In genomic region chr11:117832511-117832910, GRCh38 we compare ENCODE assay signal across 23 cellular contexts. TPM values are rescaled to one million over a fixed set of nuclear protein-coding genes. Genes with fewer than 3 reads are reported as not detected.
DNase-seq lines count a peak whose midpoint lies in the region; ATAC-seq and TF ChIP-seq lines count a peak whose summit lies in the region.
"Had no signal": no experiment of that assay in that cellular context is flagged by ENCODE, and none has a peak within 500 bp of the region (broad histone marks: within the 10 kb centered on the region; RNA-seq: fewer than 3 reads in every experiment).

No MANE protein-coding gene starts in this region.

- H3K23ac ChIP-seq in mesenchymal stem cell (ENCODE audit: low read length in 2 of 2): no peak overlapping the region

- no peak overlapping the region for H3K4ac ChIP-seq in mesenchymal stem cell (ENCODE audit: low read depth in 1 of 2, low read length in 2 of 2)

- H3K27ac Mint-ChIP-seq in activated B cell treated with CpG ODN at 0.5 μM for 24 hours: peak overlapping the region; percentile 4
- H3K27ac Mint-ChIP-seq: activated T-helper 17 cell treated with anti-CD3 and anti-CD28 coated beads, Interleukin-2, amount 50 U/mL, for 72 hours; stimulated activated naive B cell treated with anti-CD40 and anti-IgM and Interleukin-4, amounts not matched to agents 10 μg/mL and 1 μg/mL and 100 μg/mL, for 72 hours had no signal

- TF ChIP-seq CTCF in activated B cell treated with CpG ODN at 0.5 μM for 24 hours (IDR thresholded peaks at IDR 0.05) (no peak), testis (IDR thresholded peaks at IDR 0.05) (no peak)

- CTCF ChIA-PET in activated B cell treated with CpG ODN at 0.5 μM for 24 hours (lab: Charles Lee): interaction anchor here (1.0 to 1.9 kb wide), 4 partner anchors 9 to 221 kb away, joined by 3 to 7 read pairs (median 3); no protein-coding TSS in a partner anchor

- H3K14ac ChIP-seq in mesenchymal stem cell (ENCODE audit: low read length in 2 of 2): no peak overlapping the region

- 96% methylated on average over 8 of the region's 8 CpGs for WGBS in mesenchymal stem cell
- WGBS in testis, 2 donors: 86 to 93% methylated on average over 6 to 8 of the region's 8 CpGs

- intact Hi-C loops in activated B cell treated with CpG ODN at 0.5 μM for 24 hours (cut with micrococcal nuclease): no loop called here
- intact Hi-C loops in testis (cut with DNase I; ENCODE audit: low total_unique reads): no loop called here

- H3K4me1 ChIP-seq in mesenchymal stem cell (ENCODE audit: control insufficient read depth, insufficient read depth, low read depth, low read length) (peaks cover 49% of the 10 kb centered on the region), testis (peaks cover 53% of the 10 kb centered on the region)
- H3K4me1 ChIP-seq: right lobe of liver had no signal

- H3K9ac ChIP-seq in mesenchymal stem cell (ENCODE audit: low read length): no peak overlapping the region

- no peak overlapping the region for H3K4me3 ChIP-seq in mesenchymal stem cell (ENCODE audit: insufficient read depth in 1 of 2, low read depth in 1 of 2, low read length in 2 of 2)
- H3K4me3 ChIP-seq in testis: no peak overlapping the region
- H3K4me3 ChIP-seq: Peyer's patch, right lobe of liver had no signal

- H3K36me3 Mint-ChIP-seq in activated B cell treated with CpG ODN at 0.5 μM for 24 hours (ENCODE audit: low read depth): no peaks in the 10 kb centered on the region
- H3K36me3 Mint-ChIP-seq: stimulated activated naive B cell treated with anti-CD40 and anti-IgM and Interleukin-4, amounts not matched to agents 10 μg/mL and 1 μg/mL and 100 μg/mL, for 72 hours had no signal

- no peak overlapping the region for H3K4me2 ChIP-seq in mesenchymal stem cell (ENCODE audit: low read length, poor library complexity, severe bottlenecking)

- no peak overlapping the region for H2BK15ac ChIP-seq in mesenchymal stem cell (ENCODE audit: low read depth, poor library complexity, severe bottlenecking)

- H3K27me3 Mint-ChIP-seq in activated B cell treated with CpG ODN at 0.5 μM for 24 hours: peaks cover 10% of the 10 kb centered on the region

- H3K9me3 ChIP-seq in mesenchymal stem cell (ENCODE audit: control insufficient read depth, low read length) (no peaks in the 10 kb centered on the region), testis (no peaks in the 10 kb centered on the region)
- H3K9me3 ChIP-seq: BE2C, Peyer's patch, right lobe of liver had no signal

- H3K27me3 ChIP-seq in mesenchymal stem cell (ENCODE audit: control insufficient read depth in 1 of 2, insufficient read depth in 1 of 2, low read length in 2 of 2) (peaks cover 0 to 76% of the 10 kb centered on the region in 2 experiments), testis (no peaks in the 10 kb centered on the region)
- H3K27me3 ChIP-seq: BE2C, Peyer's patch, right lobe of liver had no signal

- H3K79me1 ChIP-seq in mesenchymal stem cell (replicated peaks; ENCODE audit: low read length, poor library complexity, severe bottlenecking): peaks cover 4% of the 10 kb centered on the region

- peaks cover 41% of the 10 kb centered on the region for H3K4me1 Mint-ChIP-seq in activated B cell treated with CpG ODN at 0.5 μM for 24 hours

- no peak overlapping the region for H2BK5ac ChIP-seq in mesenchymal stem cell (ENCODE audit: low read depth, low read length, poor library complexity, severe bottlenecking)

- peaks cover 0 to 16% of the 10 kb centered on the region in 2 experiments for H3K36me3 ChIP-seq in mesenchymal stem cell (ENCODE audit: control insufficient read depth in 1 of 2, insufficient read depth in 2 of 2, low read depth in 1 of 2, low read length in 2 of 2)
- no peaks in the 10 kb centered on the region for H3K36me3 ChIP-seq in testis (ENCODE audit: low read depth, missing control alignments)
- H3K36me3 ChIP-seq: Peyer's patch, right lobe of liver, WERI-Rb-1 had no signal

- TF ChIP-seq POLR2A in testis (IDR thresholded peaks at IDR 0.05): no peak

- no peak overlapping the region for H3K27ac ChIP-seq in mesenchymal stem cell (ENCODE audit: low read length, poor library complexity, severe bottlenecking)
- no peak overlapping the region for H3K27ac ChIP-seq in testis
- H3K27ac ChIP-seq: epithelial cell of prostate, right lobe of liver had no signal

- H3K18ac ChIP-seq in mesenchymal stem cell (ENCODE audit: low read depth in 1 of 2, low read length in 2 of 2): no peak overlapping the region

- H2BK12ac ChIP-seq in mesenchymal stem cell (ENCODE audit: low read length in 2 of 2): no peak overlapping the region

- peak; percentile 51 for DNase-seq in activated CD8-positive, alpha-beta memory T cell treated with anti-CD3 and anti-CD28 coated beads for 24 hours
- DNase-seq in activated CD8-positive, alpha-beta memory T cell treated with anti-CD3 and anti-CD28 coated beads, Interleukin-2, amount 50 U/mL, for 4 hours: no peak
- DNase-seq in activated B cell treated with CpG ODN at 0.5 μM for 24 hours: no peak
- no peak for DNase-seq in mesenchymal stem cell
- peak; percentile 10 for DNase-seq in testis
- no peak for DNase-seq in GM03348 (ENCODE audit: low spot score)
- no peak for DNase-seq in NCI-H1417 (lab: John Stamatoyannopoulos, UW)
- DNase-seq: BE2C; Calu3; dermis blood vessel endothelial cell; NCI-H2107; right lobe of liver; stimulated activated naive B cell treated with anti-CD40 and anti-IgM and Interleukin-4, amounts not matched to agents 10 μg/mL and 1 μg/mL and 100 μg/mL, for 72 hours; trophoblast cell; WERI-Rb-1 had no signal

- no peak overlapping the region for H3K4me3 Mint-ChIP-seq in activated B cell treated with CpG ODN at 0.5 μM for 24 hours
- H3K4me3 Mint-ChIP-seq: activated T-helper 17 cell treated with anti-CD3 and anti-CD28 coated beads, Interleukin-2, amount 50 U/mL, for 72 hours; stimulated activated naive B cell treated with anti-CD40 and anti-IgM and Interleukin-4, amounts not matched to agents 10 μg/mL and 1 μg/mL and 100 μg/mL, for 72 hours had no signal

- no peaks in the 10 kb centered on the region for H3K9me3 Mint-ChIP-seq in activated B cell treated with CpG ODN at 0.5 μM for 24 hours
- H3K9me3 Mint-ChIP-seq: activated T-helper 17 cell treated with anti-CD3 and anti-CD28 coated beads, Interleukin-2, amount 50 U/mL, for 72 hours; stimulated activated naive B cell treated with anti-CD40 and anti-IgM and Interleukin-4, amounts not matched to agents 10 μg/mL and 1 μg/mL and 100 μg/mL, for 72 hours had no signal

- ATAC-seq in activated B cell treated with CpG ODN at 0.5 μM for 24 hours (ENCODE audit: low read depth) (no peak), HG03139 (IDR thresholded peaks at IDR 0.05; ENCODE audit: unreplicated experiment) (no peak)
- ATAC-seq: activated T-helper 17 cell treated with anti-CD3 and anti-CD28 coated beads, Interleukin-2, amount 50 U/mL, for 72 hours; stimulated activated naive B cell treated with anti-CD40 and anti-IgM and Interleukin-4, amounts not matched to agents 10 μg/mL and 1 μg/mL and 100 μg/mL, for 72 hours had no signal

- peak overlapping the region; percentile 71 for H2AK5ac ChIP-seq in mesenchymal stem cell (ENCODE audit: low read length, severe bottlenecking)

- no peak overlapping the region for H4K8ac ChIP-seq in mesenchymal stem cell (ENCODE audit: low read length)

- H4K91ac ChIP-seq in mesenchymal stem cell (ENCODE audit: low read length): no peak overlapping the region

- no peak overlapping the region for H2BK120ac ChIP-seq in mesenchymal stem cell (ENCODE audit: low read depth, low read length)

- H2AFZ ChIP-seq in mesenchymal stem cell (ENCODE audit: low read depth, low read length): no peak overlapping the region

- POLR2A ChIA-PET in activated B cell treated with CpG ODN at 0.5 μM for 24 hours (lab: Charles Lee): interaction anchor here (1.2 to 1.5 kb wide), 3 partner anchors 17 to 119 kb away, joined by 3 to 5 read pairs (median 4); no protein-coding TSS in a partner anchor

RNA-seq across cellular contexts. Expression of gene FXYD2, which starts 8.0 kb away (rescaled TPM):
- total RNA-seq in activated B cell treated with CpG ODN at 0.5 μM for 24 hours (40.4 and 44.6 TPM in 2 replicates), testis (1 to 10 TPM; 5.3 to 7.6 TPM)
- polyA plus RNA-seq in mesenchymal stem cell (2013, experiment 1 of 2): 1.0 TPM
- polyA plus RNA-seq in mesenchymal stem cell (2013, experiment 2 of 2): 0.58 TPM
- 8.3 TPM for polyA plus RNA-seq in testis (ENCODE audit: insufficient read depth, low read depth, low replicate concordance)
- total RNA-seq: fibroblast of villous mesenchyme, osteoblast, SK-MEL-5 had no signal

RNA-seq across cellular contexts. Expression of gene DSCAML1, which starts 35.5 kb away (rescaled TPM):
- total RNA-seq in activated B cell treated with CpG ODN at 0.5 μM for 24 hours (1.5 and 3.6 TPM in 2 replicates), testis (1 to 10 TPM; 3.0 to 6.1 TPM)
- not detected for polyA plus RNA-seq in mesenchymal stem cell (2013, experiment 1 of 2)
- not detected for polyA plus RNA-seq in mesenchymal stem cell (2013, experiment 2 of 2)
- polyA plus RNA-seq in testis (ENCODE audit: insufficient read depth, low read depth, low replicate concordance): 1.6 TPM
- total RNA-seq: fibroblast of villous mesenchyme, osteoblast, SK-MEL-5 had no signal

RNA-seq across cellular contexts. Expression of gene FXYD6, which starts 43.9 kb away (rescaled TPM):
- total RNA-seq in activated B cell treated with CpG ODN at 0.5 μM for 24 hours (not detected in 2 replicates), testis (100 to 1,000 TPM; 191 to 439 TPM)
- 52.5 TPM for polyA plus RNA-seq in mesenchymal stem cell (2013, experiment 1 of 2)
- 53.1 TPM for polyA plus RNA-seq in mesenchymal stem cell (2013, experiment 2 of 2)
- 186 TPM for polyA plus RNA-seq in testis (ENCODE audit: insufficient read depth, low read depth, low replicate concordance)
- total RNA-seq: fibroblast of villous mesenchyme; osteoblast; T-helper 2 cell treated with Interferon-gamma antibody and Interleukin-4, amounts not matched to agents 100 ng/mL and 5 ng/mL, for 36 hours had no signal

Comparison
In these comparisons a context has a peak if more than half of its experiments do, and no peak if none do; other contexts are left out.
1. DNase-seq: peak in activated CD8-positive, alpha-beta memory T cell treated with anti-CD3 and anti-CD28 coated beads for 24 hours (single experiment) and testis (single experiment); none in activated CD8-positive, alpha-beta memory T cell treated with anti-CD3 and anti-CD28 coated beads, Interleukin-2, amount 50 U/mL, for 4 hours (single experiment), activated B cell treated with CpG ODN at 0.5 μM for 24 hours (single experiment), mesenchymal stem cell (single experiment), GM03348 (single experiment) and NCI-H1417 (0 of 3).
2. RNA of gene FXYD6, which starts 43.9 kb away (total RNA-seq): 191 to 439 TPM in testis; not detected in activated B cell treated with CpG ODN at 0.5 μM for 24 hours; every median in the first group is over 100 times any median in the second.